ENCODE assay signal across 27 cellular contexts in genomic region chr1:204260601-204261197, GRCh38. TPM values are rescaled to one million over a fixed set of nuclear protein-coding genes. Genes with fewer than 3 reads are reported as not detected.
A peak's percentile ranks its signal among the peaks of the same experiment; 100 is the strongest.
DNase-seq lines count a peak whose midpoint lies in the region; ATAC-seq, FAIRE-seq and TF ChIP-seq lines count a peak whose summit lies in the region.
"Had no signal": no experiment of that assay in that cellular context is flagged by ENCODE, and none has a peak within 500 bp of the region (broad histone marks: within the 10 kb centered on the region; RNA-seq: fewer than 3 reads in every experiment).

No MANE protein-coding gene starts in this region.

- TF ChIP-seq CTCF in MCF 10A (IDR thresholded peaks at IDR 0.05; ENCODE audit: unreplicated experiment) (no peak), mammary epithelial cell (conservative IDR thresholded peaks at IDR 0.05 in 1 of 2, IDR thresholded peaks at IDR 0.05 in 1 of 2; ENCODE audit: extremely low read depth in 1 of 2, insufficient read depth in 1 of 2, low read depth in 1 of 2, low read length in 2 of 2) (no peak), HepG2 (CRISPR knock-in tag; IDR thresholded peaks at IDR 0.05) (0 out of 2 replicates have a peak, but pooled peaks have one; percentile 10), neural progenitor cell (IDR thresholded peaks at IDR 0.05) (no peak)

- H3K27me3 Mint-ChIP-seq in MCF 10A (ENCODE audit: insufficient read depth, unreplicated experiment), result no peaks in the 10 kb centered on the region
- peaks cover 3% of the 10 kb centered on the region for H3K27me3 Mint-ChIP-seq in neural progenitor cell (ENCODE audit: insufficient read depth, low read depth)
- H3K27me3 Mint-ChIP-seq: CD4-positive, alpha-beta memory T cell had no signal

- TF ChIP-seq POLR2A in HepG2 (IDR thresholded peaks at IDR 0.05; ENCODE audit: insufficient read depth in 1 of 2, low read depth in 2 of 2, low read length in 2 of 2), result no peak

- no peak overlapping the region for H3K9ac ChIP-seq in mammary epithelial cell (ENCODE audit: insufficient read depth, low read length)
- H3K9ac ChIP-seq in HepG2 (ENCODE audit: insufficient read depth, low read depth, low read length), result no peak overlapping the region
- H3K9ac ChIP-seq in neural progenitor cell, result no peak overlapping the region
- H3K9ac ChIP-seq: BLaER1 treated with 17β-estradiol and CSF1 and Interleukin-3, amounts not matched to agents 10 nM and 100 nM; GM23248 had no signal

- in situ Hi-C loops in mammary epithelial cell (cut with MboI; ENCODE audit: low sequenced_read_pairs in 2 of 2), result loop anchor here in 1 of 2 donors (10.0 kb wide), 1 partner anchor 104 kb away; no protein-coding TSS in a partner anchor
- in situ Hi-C loops in HepG2 (cut with HindIII; ENCODE audit: extremely low pct_ligation_motif_present, low pct_unique_long_range_greater_than_20kb), result loop anchor here (5.0 kb wide), 1 partner anchor 102 kb away; no protein-coding TSS in a partner anchor

- H3K9me3 ChIP-seq in mammary epithelial cell (replicated peaks; ENCODE audit: insufficient read depth, low read length) (no peaks in the 10 kb centered on the region), HepG2 (ENCODE audit: low read length) (no peaks in the 10 kb centered on the region), neural progenitor cell (ENCODE audit: low read depth) (no peaks in the 10 kb centered on the region)
- H3K9me3 ChIP-seq: BLaER1 treated with 17β-estradiol and CSF1 and Interleukin-3, amounts not matched to agents 10 nM and 100 nM; Caco-2; HAP-1 had no signal

- H3K79me2 ChIP-seq in mammary epithelial cell (ENCODE audit: insufficient read depth, low read length) (no peaks in the 10 kb centered on the region), HepG2 (ENCODE audit: insufficient read depth, low read length) (no peaks in the 10 kb centered on the region), neural progenitor cell (ENCODE audit: low read depth) (no peaks in the 10 kb centered on the region)

- H2AFZ ChIP-seq in mammary epithelial cell (ENCODE audit: low read depth, low read length) (no peak overlapping the region), HepG2 (ENCODE audit: low read length) (no peak overlapping the region), neural progenitor cell (replicated peaks) (no peak overlapping the region)
- H2AFZ ChIP-seq: GM23248, PC-9 had no signal

- TF ChIP-seq RAD21 in HepG2 (CRISPR knock-in tag; IDR thresholded peaks at IDR 0.05), result no peak

- peaks cover 6% of the 10 kb centered on the region for H3K4me1 Mint-ChIP-seq in MCF 10A (ENCODE audit: insufficient read depth, unreplicated experiment)
- H3K4me1 Mint-ChIP-seq in neural progenitor cell, result peaks cover 57% of the 10 kb centered on the region
- H3K4me1 Mint-ChIP-seq: CD4-positive, alpha-beta memory T cell had no signal

- no peak overlapping the region for H3K4me3 ChIP-seq in mammary epithelial cell (replicated peaks in 1 of 3; ENCODE audit: insufficient read depth in 1 of 3, low read depth in 2 of 3, low read length in 3 of 3)
- H3K4me3 ChIP-seq in HepG2 (replicated peaks in 1 of 3; ENCODE audit: insufficient read depth in 1 of 3, low read depth in 2 of 3, low read length in 3 of 3), result no peak overlapping the region
- no peak overlapping the region for H3K4me3 ChIP-seq in neural progenitor cell
- H3K4me3 ChIP-seq: BLaER1 treated with 17β-estradiol and CSF1 and Interleukin-3, amounts not matched to agents 10 nM and 100 nM; GM23248; HAP-1; PC-9 had no signal

- TF ChIP-seq EP300 in HepG2 (IDR thresholded peaks at IDR 0.05; ENCODE audit: low read depth in 2 of 2, low read length in 2 of 2) (no peak), HepG2 (CRISPR knock-in tag; IDR thresholded peaks at IDR 0.05; ENCODE audit: borderline replicate concordance) (no peak)

- 94% methylated on average over 14 of the region's 14 CpGs for WGBS in mammary epithelial cell (ENCODE audit: low coverage, missing lambda C conversion rate)
- WGBS in HepG2 (ENCODE audit: low lambda C conversion rate), result 73% methylated on average over 12 of the region's 14 CpGs

- H3K27ac Mint-ChIP-seq in MCF 10A (ENCODE audit: low read depth, unreplicated experiment) (peak overlapping the region; percentile 8), neural progenitor cell (peak overlapping the region; percentile 46)
- H3K27ac Mint-ChIP-seq: CD4-positive, alpha-beta memory T cell had no signal

- dilution Hi-C loops in mammary epithelial cell (cut with HindIII; ENCODE audit: low sequenced_read_pairs), result no loop called here

- BruUV-seq in MCF 10A (replicated peaks; lab: Mats Ljungman, UMichigan) (no TSS peak), mammary epithelial cell (replicated peaks; lab: Mats Ljungman, UMichigan) (no TSS peak), HepG2 (replicated peaks; lab: Mats Ljungman, UMichigan) (no TSS peak)

- H3K27ac ChIP-seq in mammary epithelial cell (ENCODE audit: insufficient read depth, low read depth, low read length), result no peak overlapping the region
- H3K27ac ChIP-seq in HepG2 (ENCODE audit: extremely low read length, insufficient read depth, low read length), result peak overlapping the region; percentile 4
- H3K27ac ChIP-seq in neural progenitor cell, result no peak overlapping the region
- H3K27ac ChIP-seq: 22Rv1; BLaER1 treated with 17β-estradiol and CSF1 and Interleukin-3, amounts not matched to agents 10 nM and 100 nM; GM23248; HL-60; PC-9 had no signal

- no peak for DNase-seq in MCF 10A (ENCODE audit: unreplicated experiment)
- no peak for DNase-seq in mammary epithelial cell
- DNase-seq in HepG2 (ENCODE audit: low spot score), result no peak
- DNase-seq in neural progenitor cell (ENCODE audit: low spot score), result no peak
- no peak for DNase-seq in activated T-cell treated with anti-CD3 and anti-CD28 coated beads, Interleukin-2, amount 50 U/mL, for 48 hours
- no peak for DNase-seq in ureter (ENCODE audit: low spot score)
- DNase-seq in stimulated activated CD4-positive, alpha-beta T cell treated with anti-CD3 and anti-CD28 coated beads, Interleukin-4, amount 100 ng/mL, for 1 hour, result no peak
- DNase-seq in occipital lobe (lab: John Stamatoyannopoulos, UW), result no peak
- DNase-seq: Caco-2; CD4-positive, alpha-beta memory T cell; DMS 273 treated with DMSO at 0.1 percent for 48 hours; DMS79 treated with DMSO at 0.1 percent for 48 hours; GM23248; KG1; NCI-H1105; NCI-H146; NCI-H2029 treated with DMSO at 0.1 percent for 48 hours; NCI-H226; NCI-H510A treated with DMSO at 0.1 percent for 48 hours; NCI-H748 treated with DMSO at 0.1 percent for 48 hours; PC-9; RPMI8226; SHP77 had no signal

- H4K20me1 ChIP-seq in mammary epithelial cell (ENCODE audit: insufficient read depth, low read length) (no peaks in the 10 kb centered on the region), HepG2 (ENCODE audit: insufficient read depth, low read length) (no peaks in the 10 kb centered on the region), neural progenitor cell (ENCODE audit: low read depth) (no peaks in the 10 kb centered on the region)
- H4K20me1 ChIP-seq: BLaER1 treated with 17β-estradiol and CSF1 and Interleukin-3, amounts not matched to agents 10 nM and 100 nM had no signal

- H3K4me2 ChIP-seq in mammary epithelial cell (ENCODE audit: insufficient read depth, low read depth, low read length), result no peak overlapping the region
- H3K4me2 ChIP-seq in HepG2 (ENCODE audit: low read depth, low read length), result no peak overlapping the region
- no peak overlapping the region for H3K4me2 ChIP-seq in neural progenitor cell
- H3K4me2 ChIP-seq: PC-9 had no signal

- no peaks in the 10 kb centered on the region for H3K27me3 ChIP-seq in mammary epithelial cell (ENCODE audit: insufficient read depth, low read length)
- H3K27me3 ChIP-seq in HepG2 (ENCODE audit: control insufficient read depth in 1 of 2, insufficient read depth in 2 of 2, low read length in 2 of 2), result no peaks in the 10 kb centered on the region
- H3K27me3 ChIP-seq in neural progenitor cell, result no peaks in the 10 kb centered on the region
- H3K27me3 ChIP-seq: BLaER1 treated with 17β-estradiol and CSF1 and Interleukin-3, amounts not matched to agents 10 nM and 100 nM had no signal

- no peaks in the 10 kb centered on the region for H3K9me3 Mint-ChIP-seq in MCF 10A (ENCODE audit: unreplicated experiment)
- H3K9me3 Mint-ChIP-seq in neural progenitor cell, result no peaks in the 10 kb centered on the region
- H3K9me3 Mint-ChIP-seq: CD4-positive, alpha-beta memory T cell had no signal

- H3F3A ChIP-seq in neural progenitor cell (ENCODE audit: low read depth), result peaks cover under 1% of the 10 kb centered on the region

- H3K36me3 ChIP-seq in mammary epithelial cell (ENCODE audit: insufficient read depth, low read length) (peaks cover 4% of the 10 kb centered on the region), HepG2 (replicated peaks in 1 of 2; ENCODE audit: control insufficient read depth in 1 of 2, insufficient read depth in 2 of 2, low read length in 2 of 2) (peaks cover 16 to 40% of the 10 kb centered on the region in 2 experiments; a peak in 4 of 5 replicates), neural progenitor cell (no peaks in the 10 kb centered on the region)
- H3K36me3 ChIP-seq: BLaER1 treated with 17β-estradiol and CSF1 and Interleukin-3, amounts not matched to agents 10 nM and 100 nM; HAP-1 had no signal

- CTCF ChIA-PET in MCF 10A (lab: Yijun Ruan, JAX) (interaction anchor here (0.6 to 16.1 kb wide), 11 partner anchors 20 to 1080 kb away, joined by 3 to 289 read pairs (median 4); partner anchors contain the start of gene PLEKHA6), mammary epithelial cell (lab: Charles Lee; ENCODE audit: low non-redundant PET) (no interaction called here), HepG2 (lab: Yijun Ruan, JAX; ENCODE audit: low intra/inter-chr PET ratio, low total read pairs) (no interaction called here)

- H3K4me3 Mint-ChIP-seq in MCF 10A (ENCODE audit: unreplicated experiment) (no peak overlapping the region), neural progenitor cell (no peak overlapping the region)
- H3K4me3 Mint-ChIP-seq: CD4-positive, alpha-beta memory T cell had no signal

- peaks cover 93% of the 10 kb centered on the region for H3K36me3 Mint-ChIP-seq in MCF 10A (ENCODE audit: insufficient read depth, unreplicated experiment)
- peaks cover 38% of the 10 kb centered on the region for H3K36me3 Mint-ChIP-seq in neural progenitor cell
- H3K36me3 Mint-ChIP-seq: CD4-positive, alpha-beta memory T cell had no signal

- intact Hi-C loops in MCF 10A (cut with micrococcal nuclease) (no loop called here), mammary epithelial cell (cut with micrococcal nuclease) (no loop called here), HepG2 (cut with micrococcal nuclease; ENCODE audit: unreplicated experiment) (no loop called here)

- POLR2A ChIA-PET in MCF 10A (lab: Yijun Ruan, JAX), result interaction anchor here (1.1 kb wide), 1 partner anchor 12 kb away, joined by 3 read pairs; no protein-coding TSS in a partner anchor
- POLR2A ChIA-PET in HepG2 (lab: Yijun Ruan, JAX), result interaction anchor here (1.0 kb wide), 1 partner anchor 47 kb away, joined by 4 read pairs; the partner anchor contains the start of gene GOLT1A

- ATAC-seq in HepG2, result no peak; the same call in 2 of the 3 replicates

- no peaks in the 10 kb centered on the region for H3K4me1 ChIP-seq in mammary epithelial cell (ENCODE audit: insufficient read depth, low read length)
- peaks cover 21% of the 10 kb centered on the region for H3K4me1 ChIP-seq in HepG2 (ENCODE audit: insufficient read depth, low read length)
- peaks cover 13% of the 10 kb centered on the region for H3K4me1 ChIP-seq in neural progenitor cell
- H3K4me1 ChIP-seq: HAP-1 had no signal

- no peak for FAIRE-seq in HepG2 (lab: Jason Lieb, UNC)

RNA-seq across cellular contexts. Expression of gene GOLT1A, which starts 46.9 kb away (rescaled TPM):
- total RNA-seq in MCF 10A (2022), result 11.5 and 12.7 TPM in 2 replicates
- total RNA-seq in mammary epithelial cell, result under 1 TPM in 1 of 2 donors, not detected in 1; 0.59 TPM
- polyA plus RNA-seq in mammary epithelial cell, result 0.22 TPM
- polyA minus RNA-seq in mammary epithelial cell, result not detected
- total RNA-seq in HepG2 (2016; rRNA removed; fragmentation: Illumina TruSeq; extraction: Trizol), result 19.4 and 28.0 TPM in 2 replicates
- total RNA-seq in HepG2 (2016; cell fraction: cytosol; rRNA removed; fragmentation: Illumina TruSeq; extraction: Trizol; ENCODE audit: low read depth), result 29.6 and 30.2 TPM in 2 replicates
- 19.8 and 27.6 TPM in 2 replicates for total RNA-seq in HepG2 (2016; cell fraction: insoluble cytoplasmic fraction; rRNA removed; fragmentation: Illumina TruSeq; extraction: Trizol)
- 35.4 and 36.5 TPM in 2 replicates for total RNA-seq in HepG2 (2016; cell fraction: membrane; rRNA removed; fragmentation: Illumina TruSeq; extraction: Trizol)
- 16.8 and 19.9 TPM in 2 replicates for total RNA-seq in HepG2 (2016; cell fraction: nucleus; rRNA removed; fragmentation: Illumina TruSeq; extraction: Trizol)
- 25.8 and 32.8 TPM in 2 replicates for polyA plus RNA-seq in HepG2 (2011; rRNA removed)
- polyA plus RNA-seq in HepG2 (2011; cell fraction: cytosol; rRNA removed), result 35.0 and 36.4 TPM in 2 replicates
- polyA plus RNA-seq in HepG2 (2011; cell fraction: nucleus; rRNA removed), result 42.2 and 45.6 TPM in 2 replicates
- polyA plus RNA-seq in HepG2 (2012), result 26.5 and 27.0 TPM in 2 replicates
- 37.9 and 41.7 TPM in 2 replicates for polyA plus RNA-seq in HepG2 (2016; cell fraction: cytosol; fragmentation: Illumina TruSeq; extraction: Trizol; ENCODE audit: low read depth)
- polyA plus RNA-seq in HepG2 (2016; cell fraction: insoluble cytoplasmic fraction; fragmentation: Illumina TruSeq; extraction: Trizol; ENCODE audit: low read depth), result 21.1 and 24.0 TPM in 2 replicates
- polyA plus RNA-seq in HepG2 (2016; cell fraction: membrane; fragmentation: Illumina TruSeq; extraction: Trizol; ENCODE audit: low read depth), result 39.7 and 40.2 TPM in 2 replicates
- polyA plus RNA-seq in HepG2 (2016; cell fraction: nucleus; fragmentation: Illumina TruSeq; extraction: Trizol; ENCODE audit: insufficient read depth, low read depth), result 35.0 and 45.5 TPM in 2 replicates
- 37.1 TPM in 1 of 2 replicates, not detected in the other for polyA minus RNA-seq in HepG2 (2011; rRNA and poly(A)+ RNA removed; ENCODE audit: low replicate concordance)
- polyA minus RNA-seq in HepG2 (2011; cell fraction: cytosol; rRNA and poly(A)+ RNA removed), result 13.6 and 16.0 TPM in 2 replicates
- polyA minus RNA-seq in HepG2 (2011; cell fraction: nucleus; rRNA and poly(A)+ RNA removed), result 7.2 and 9.8 TPM in 2 replicates
- 1.2 TPM in 1 of 2 replicates, not detected in the other for total RNA-seq in neural progenitor cell (ENCODE audit: low replicate concordance)
- total RNA-seq in ureter, result 26.0 TPM
- total RNA-seq in occipital lobe, result not detected
- total RNA-seq: GM23248 had no signal
- polyA plus RNA-seq: GM23248 had no signal
